Comparison of ENCODE assay signal across 8 cellular contexts in genomic region chr16:89507834-89508590, GRCh38. TPM values are rescaled to one million over a fixed set of nuclear protein-coding genes. Genes with fewer than 3 reads are reported as not detected.
DNase-seq lines count a peak whose midpoint lies in the region; ATAC-seq and TF ChIP-seq lines count a peak whose summit lies in the region.

Gene SPG7, plus strand, starts transcription at chr16:89508403. Its CDS starts 15 bp downstream, at chr16:89508418.

- peak; percentile 90 for ATAC-seq in omental fat pad (ENCODE audit: low FRiP score)

- H3K4me3 Mint-ChIP-seq in activated naive CD4-positive, alpha-beta T cell treated with anti-CD3 and anti-CD28 coated beads, Interleukin-2, amount 10 ng/mL, durations not matched to agents 7 days and 5 days, result peak within 1 kb of the TSS; percentile 88

- peak within 1 kb of the TSS; percentile 93 for H3K27ac Mint-ChIP-seq in activated naive CD4-positive, alpha-beta T cell treated with anti-CD3 and anti-CD28 coated beads, Interleukin-2, amount 10 ng/mL, durations not matched to agents 7 days and 5 days

- in situ Hi-C loops in HAP-1 (cut with MboI; ENCODE audit: low sequenced_read_pairs), result no loop called here

- H3K79me2 ChIP-seq in MM.1S (ENCODE audit: low read length) (peaks cover 23% of the 10 kb centered on the region), SK-N-SH (ENCODE audit: insufficient read depth) (peaks cover 59% of the 10 kb centered on the region)

- POLR2A ChIA-PET in SK-N-SH (lab: Yijun Ruan, JAX), result interaction anchor here (0.7 to 2.4 kb wide), 7 partner anchors 13 to 261 kb away, joined by 3 to 8 read pairs (median 4); no protein-coding TSS in a partner anchor

- no peaks in the 10 kb centered on the region for H3K27me3 Mint-ChIP-seq in activated naive CD4-positive, alpha-beta T cell treated with anti-CD3 and anti-CD28 coated beads, Interleukin-2, amount 10 ng/mL, durations not matched to agents 7 days and 5 days

- TF ChIP-seq CTCF in MM.1S (IDR thresholded peaks at IDR 0.05; ENCODE audit: low read length), result no peak
- TF ChIP-seq CTCF in SK-N-SH (IDR thresholded peaks at IDR 0.05), result no peak
- TF ChIP-seq CTCF in omental fat pad (IDR thresholded peaks at IDR 0.05), result no peak
- no peak for TF ChIP-seq CTCF in suprapubic skin (IDR thresholded peaks at IDR 0.05)

- H3K36me3 Mint-ChIP-seq in activated naive CD4-positive, alpha-beta T cell treated with anti-CD3 and anti-CD28 coated beads, Interleukin-2, amount 10 ng/mL, durations not matched to agents 7 days and 5 days, result peaks cover 5% of the 10 kb centered on the region

- peak; percentile 40 to 84 for TF ChIP-seq POLR2A in suprapubic skin (IDR thresholded peaks at IDR 0.05)

- H3F3A ChIP-seq in MM.1S (ENCODE audit: insufficient read depth, low read length) (no peaks in the 10 kb centered on the region), SK-N-SH (replicated peaks; ENCODE audit: insufficient read depth) (peaks cover 12% of the 10 kb centered on the region)

- H3K4me3 ChIP-seq in HAP-1, result peak within 1 kb of the TSS; percentile 91
- peak within 1 kb of the TSS; percentile 74 for H3K4me3 ChIP-seq in MM.1S (ENCODE audit: low read length)
- peak within 1 kb of the TSS; percentile 73 to 83 for H3K4me3 ChIP-seq in SK-N-SH (ENCODE audit: low read depth in 2 of 2, low read length in 1 of 2)
- H3K4me3 ChIP-seq in suprapubic skin, result peak within 1 kb of the TSS; percentile 91

- H3K27ac ChIP-seq in MM.1S (ENCODE audit: low read length) (peak within 1 kb of the TSS; percentile 38; the same call in 1 of the 2 replicates), SK-N-SH (ENCODE audit: low read depth in 2 of 2, low read length in 1 of 2) (peak within 1 kb of the TSS; percentile 76 to 79), suprapubic skin (peak within 1 kb of the TSS; percentile 96)

- H2AFZ ChIP-seq in MM.1S (ENCODE audit: low read length), result peak within 1 kb of the TSS; percentile 75; the same call in 1 of the 2 replicates
- H2AFZ ChIP-seq in SK-N-SH (ENCODE audit: low read depth), result peak within 1 kb of the TSS; percentile 84; the same call in 1 of the 2 replicates

- H3K4me1 Mint-ChIP-seq in activated naive CD4-positive, alpha-beta T cell treated with anti-CD3 and anti-CD28 coated beads, Interleukin-2, amount 10 ng/mL, durations not matched to agents 7 days and 5 days, result peaks cover 38% of the 10 kb centered on the region

- H3K36me3 ChIP-seq in HAP-1 (replicated peaks), result peaks cover 36% of the 10 kb centered on the region
- no peaks in the 10 kb centered on the region for H3K36me3 ChIP-seq in MM.1S (replicated peaks; ENCODE audit: insufficient read depth, low read length)
- H3K36me3 ChIP-seq in SK-N-SH (replicated peaks in 1 of 2; ENCODE audit: control insufficient read depth in 1 of 2, insufficient read depth in 2 of 2, low read length in 1 of 2), result peaks cover 5 to 26% of the 10 kb centered on the region in 2 experiments
- peaks cover 27% of the 10 kb centered on the region for H3K36me3 ChIP-seq in suprapubic skin

- H3K9me3 ChIP-seq in HAP-1, result no peaks in the 10 kb centered on the region; the same call in 1 of the 2 replicates
- H3K9me3 ChIP-seq in MM.1S (replicated peaks; ENCODE audit: insufficient read depth, low read length), result no peaks in the 10 kb centered on the region
- no peaks in the 10 kb centered on the region for H3K9me3 ChIP-seq in SK-N-SH
- no peaks in the 10 kb centered on the region for H3K9me3 ChIP-seq in suprapubic skin

- H3K27me3 ChIP-seq in HAP-1 (ENCODE audit: low read depth) (no peaks in the 10 kb centered on the region), MM.1S (replicated peaks; ENCODE audit: insufficient read depth, low read length) (no peaks in the 10 kb centered on the region), SK-N-SH (ENCODE audit: insufficient read depth) (no peaks in the 10 kb centered on the region), suprapubic skin (no peaks in the 10 kb centered on the region)

- DNase-seq in GM03348 (ENCODE audit: low spot score), result peak; percentile 99
- peak; percentile 76 to 87 for DNase-seq in HAP-1 (ENCODE audit: low spot score in 2 of 2)
- peak; percentile 75 for DNase-seq in MM.1S
- peak; percentile 99 for DNase-seq in SK-N-SH
- DNase-seq in activated naive CD4-positive, alpha-beta T cell treated with anti-CD3 and anti-CD28 coated beads, Interleukin-2, amount 10 ng/mL, durations not matched to agents 7 days and 5 days, result peak; percentile 90
- peak; percentile 81 for DNase-seq in globus pallidus (ENCODE audit: low spot score)
- DNase-seq in omental fat pad (ENCODE audit: low spot score), result peak; percentile 54
- peak; percentile 87 to 90 for DNase-seq in suprapubic skin (ENCODE audit: low spot score in 2 of 2)

- H3K4me2 ChIP-seq in MM.1S (ENCODE audit: low read depth, low read length) (peak within 1 kb of the TSS; percentile 81), SK-N-SH (peak within 1 kb of the TSS; percentile 94)

- TF ChIP-seq RAD21 in SK-N-SH (IDR thresholded peaks at IDR 0.05; ENCODE audit: low read length), result no peak

- H3K9me3 Mint-ChIP-seq in activated naive CD4-positive, alpha-beta T cell treated with anti-CD3 and anti-CD28 coated beads, Interleukin-2, amount 10 ng/mL, durations not matched to agents 7 days and 5 days, result no peaks in the 10 kb centered on the region

- no peaks in the 10 kb centered on the region for H4K20me1 ChIP-seq in MM.1S (ENCODE audit: insufficient read depth, low read length)
- H4K20me1 ChIP-seq in SK-N-SH (ENCODE audit: insufficient read depth), result peaks cover 19% of the 10 kb centered on the region

- CTCF ChIA-PET in SK-N-SH (lab: Yijun Ruan, JAX), result interaction anchor here (0.6 to 3.8 kb wide), 16 partner anchors 9 to 236 kb away, joined by 3 to 11 read pairs (median 4); no protein-coding TSS in a partner anchor
- CTCF ChIA-PET in activated naive CD4-positive, alpha-beta T cell treated with anti-CD3 and anti-CD28 coated beads, Interleukin-2, amount 10 ng/mL, durations not matched to agents 7 days and 5 days (lab: Charles Lee), result interaction anchor here (1.0 to 2.1 kb wide), 10 partner anchors 49 to 290 kb away, joined by 3 to 8 read pairs (median 5); partner anchors contain the start of gene ZNF778

- H3K9ac ChIP-seq in MM.1S (ENCODE audit: low read length), result peak within 1 kb of the TSS; percentile 68
- peak within 1 kb of the TSS; percentile 93 for H3K9ac ChIP-seq in SK-N-SH

- no peaks in the 10 kb centered on the region for H3K9me2 ChIP-seq in MM.1S (replicated peaks; ENCODE audit: insufficient read depth, low read length)
- H3K9me2 ChIP-seq in SK-N-SH, result no peaks in the 10 kb centered on the region

- TF ChIP-seq EP300 in SK-N-SH (IDR thresholded peaks at IDR 0.05; ENCODE audit: borderline replicate concordance in 1 of 2, low read depth in 1 of 2, low read length in 1 of 2) (no peak), suprapubic skin (IDR thresholded peaks at IDR 0.05) (no peak)

- H3K4me1 ChIP-seq in HAP-1 (peaks cover 10% of the 10 kb centered on the region), MM.1S (ENCODE audit: low read length) (no peaks in the 10 kb centered on the region), SK-N-SH (ENCODE audit: control insufficient read depth in 1 of 2, insufficient read depth in 2 of 2, low read depth in 1 of 2, low read length in 1 of 2) (peaks cover 3 to 13% of the 10 kb centered on the region in 2 experiments; a peak in 2 of 4 replicates), suprapubic skin (peaks cover 48% of the 10 kb centered on the region)

- WGBS in SK-N-SH (ENCODE audit: low lambda C conversion rate), result 20% methylated on average over 1 of the region's 90 CpGs
- 0% methylated on average over 23 of the region's 90 CpGs for WGBS in suprapubic skin

TF ChIP-seq in SK-N-SH, 30 proteins besides CTCF, POLR2A, EP300 and RAD21:
- TF ChIP-seq SMC3 (IDR thresholded peaks at IDR 0.05; ENCODE audit: low read depth, low read length) (0 out of 2 replicates have a peak, but pooled peaks have one; percentile 9), POLR2AphosphoS5 (IDR thresholded peaks at IDR 0.05; ENCODE audit: low read depth, low read length) (peak; percentile 87), TAF1 (IDR thresholded peaks at IDR 0.05; ENCODE audit: borderline replicate concordance, low read depth, low read length) (peak; percentile 77), NRF1 (IDR thresholded peaks at IDR 0.05; ENCODE audit: low read depth, low read length) (peak; percentile 93), SIN3A (IDR thresholded peaks at IDR 0.05; ENCODE audit: borderline replicate concordance, low read depth, low read length) (peak; percentile 7; the same call in 1 of the 2 replicates), MXI1 (IDR thresholded peaks at IDR 0.05; ENCODE audit: low read depth, low read length) (peak; percentile 91), MAX (IDR thresholded peaks at IDR 0.05; ENCODE audit: low read depth) (peak; percentile 93; the same call in 1 of the 2 replicates), YY1 (IDR thresholded peaks at IDR 0.05; ENCODE audit: low read depth) (peak; percentile 92), ELF1 (IDR thresholded peaks at IDR 0.05) (no peak), FOXJ3 (CRISPR knock-in tag; IDR thresholded peaks at IDR 0.05) (no peak)
- TF ChIP-seq, protein P1, sequence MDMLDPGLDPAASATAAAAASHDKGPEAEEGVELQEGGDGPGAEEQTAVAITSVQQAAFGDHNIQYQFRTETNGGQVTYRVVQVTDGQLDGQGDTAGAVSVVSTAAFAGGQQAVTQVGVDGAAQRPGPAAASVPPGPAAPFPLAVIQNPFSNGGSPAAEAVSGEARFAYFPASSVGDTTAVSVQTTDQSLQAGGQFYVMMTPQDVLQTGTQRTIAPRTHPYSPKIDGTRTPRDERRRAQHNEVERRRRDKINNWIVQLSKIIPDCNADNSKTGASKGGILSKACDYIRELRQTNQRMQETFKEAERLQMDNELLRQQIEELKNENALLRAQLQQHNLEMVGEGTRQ (IDR thresholded peaks at IDR 0.05; ENCODE audit: borderline replicate concordance, low read depth, low read length), result no peak

RNA-seq across cellular contexts. Expression of gene SPG7, which starts in this region (rescaled TPM):
- 100 and 107 TPM in 2 replicates for polyA plus RNA-seq in SK-N-SH (2012; rRNA removed)
- polyA plus RNA-seq in SK-N-SH (2012; cell fraction: cytosol; rRNA removed), result 39.4 and 45.3 TPM in 2 replicates
- 647 and 650 TPM in 2 replicates for polyA plus RNA-seq in SK-N-SH (2012; cell fraction: nucleus; rRNA removed)
- total RNA-seq in omental fat pad, result 100 to 1,000 TPM in 1 of 4 donors, 10 to 100 TPM in 3; 68.6 to 125 (median 74.8) TPM
- 100 to 1,000 TPM; 131 to 324 (median 144) TPM for total RNA-seq in suprapubic skin

Comparison
In these comparisons a context has a peak if more than half of its experiments do, and no peak if none do; other contexts are left out.
1. Peak in every context shown above with its lines: DNase-seq, ATAC-seq, H3K4me3 ChIP-seq and H3K27ac ChIP-seq.
2. H3K27ac ChIP-seq: peak in every context shown above with its lines; median percentile 96 in suprapubic skin; 78 in SK-N-SH; 38 in MM.1S.